Comparison of ENCODE assay signal across 8 cellular contexts in genomic region chr15:66701422-66702034, GRCh38. TPM values are rescaled to one million over a fixed set of nuclear protein-coding genes. Genes with fewer than 3 reads are reported as not detected.
DNase-seq lines count a peak whose midpoint lies in the region; ATAC-seq and TF ChIP-seq lines count a peak whose summit lies in the region.

No MANE protein-coding gene starts in this region.

- H3K4me1 ChIP-seq in esophagus squamous epithelium: peaks cover 8 to 70% (median 16%) of the 10 kb centered on the region in 3 donors

- no peaks in the 10 kb centered on the region for H3K9me3 Mint-ChIP-seq in natural killer cell treated with Interleukin-12 subunit alpha and Interleukin-12 subunit beta and Interleukin-15 and Interleukin-18, amount 100 ng/mL, for 72 hours

- peaks cover 0 to 37% (median 0%) of the 10 kb centered on the region in 4 donors for H3K27me3 ChIP-seq in esophagus squamous epithelium

- H3K4me3 Mint-ChIP-seq in natural killer cell treated with Interleukin-12 subunit alpha and Interleukin-12 subunit beta and Interleukin-15 and Interleukin-18, amount 100 ng/mL, for 72 hours: peak overlapping the region; percentile 94

- no peak for TF ChIP-seq CTCF in esophagus squamous epithelium (IDR thresholded peaks at IDR 0.05)

- peak; percentile 33 for DNase-seq in DMS53 treated with DMSO at 0.1 percent for 48 hours (lab: John Stamatoyannopoulos, UW; ENCODE audit: unreplicated experiment)
- peak; percentile 78 for DNase-seq in activated CD8-positive, alpha-beta memory T cell treated with anti-CD3 and anti-CD28 coated beads for 24 hours
- no peak for DNase-seq in esophagus squamous epithelium (lab: John Stamatoyannopoulos, UW)
- DNase-seq in natural killer cell treated with Interleukin-12 subunit alpha and Interleukin-12 subunit beta and Interleukin-15 and Interleukin-18, amount 100 ng/mL, for 72 hours (ENCODE audit: low spot score): peak; percentile 69
- DNase-seq in NCI-H1436 (lab: John Stamatoyannopoulos, UW): no peak

- no peak for TF ChIP-seq POLR2A in esophagus squamous epithelium (IDR thresholded peaks at IDR 0.05)

- H3K4me1 Mint-ChIP-seq in natural killer cell treated with Interleukin-12 subunit alpha and Interleukin-12 subunit beta and Interleukin-15 and Interleukin-18, amount 100 ng/mL, for 72 hours (ENCODE audit: low read depth in 2 of 2): peaks cover 17 to 23% of the 10 kb centered on the region in 2 donors

- ATAC-seq in GM21529 (IDR thresholded peaks at IDR 0.05; ENCODE audit: unreplicated experiment) (peak; percentile 31), GM18873 (IDR thresholded peaks at IDR 0.05; ENCODE audit: low FRiP score, unreplicated experiment) (no peak)
- peak; percentile 61 to 64 for ATAC-seq in natural killer cell treated with Interleukin-12 subunit alpha and Interleukin-12 subunit beta and Interleukin-15 and Interleukin-18, amount 100 ng/mL, for 72 hours

- intact Hi-C loops in esophagus squamous epithelium (cut with DNase I): no loop called here

- WGBS in esophagus squamous epithelium, 2 donors: 0% methylated on average over 6 to 11 of the region's 48 CpGs

- no peaks in the 10 kb centered on the region for H3K9me3 ChIP-seq in KOPT-K1 (ENCODE audit: insufficient read depth, low read length, poor library complexity, severe bottlenecking)
- H3K9me3 ChIP-seq in esophagus squamous epithelium: no peaks in the 10 kb centered on the region

- H3K27me3 Mint-ChIP-seq in natural killer cell treated with Interleukin-12 subunit alpha and Interleukin-12 subunit beta and Interleukin-15 and Interleukin-18, amount 100 ng/mL, for 72 hours: peaks cover 22 to 26% of the 10 kb centered on the region in 2 donors

- peak overlapping the region; percentile 63 to 73 for H3K27ac Mint-ChIP-seq in natural killer cell treated with Interleukin-12 subunit alpha and Interleukin-12 subunit beta and Interleukin-15 and Interleukin-18, amount 100 ng/mL, for 72 hours

- H3K27ac ChIP-seq in KOPT-K1 (ENCODE audit: low read depth, low read length, poor library complexity, severe bottlenecking) (peak overlapping the region; percentile 92), esophagus squamous epithelium (peak overlapping the region; percentile 79 to 92 (median 86))

- no peaks in the 10 kb centered on the region for H3K36me3 Mint-ChIP-seq in natural killer cell treated with Interleukin-12 subunit alpha and Interleukin-12 subunit beta and Interleukin-15 and Interleukin-18, amount 100 ng/mL, for 72 hours

- peak overlapping the region; percentile 49 to 77 (median 66) for H3K4me3 ChIP-seq in esophagus squamous epithelium

- H3K36me3 ChIP-seq in KOPT-K1 (ENCODE audit: insufficient read depth, low read length) (peaks cover 12% of the 10 kb centered on the region), esophagus squamous epithelium (no peaks in the 10 kb centered on the region)

RNA-seq across cellular contexts. Expression of gene SMAD6, which starts 0.5 kb away (rescaled TPM):
- total RNA-seq in esophagus squamous epithelium: 1 to 10 TPM; 1.7 to 6.3 (median 3.8) TPM
- 1 to 10 TPM in 1 of 2 donors, under 1 TPM in 1; 0.33 to 1.1 TPM for total RNA-seq in natural killer cell treated with Interleukin-12 subunit alpha and Interleukin-12 subunit beta and Interleukin-15 and Interleukin-18, amount 100 ng/mL, for 72 hours

Comparison
In these comparisons a context has a peak if more than half of its experiments do, and no peak if none do; other contexts are left out.
1. DNase-seq: peak in DMS53 treated with DMSO at 0.1 percent for 48 hours (single experiment), activated CD8-positive, alpha-beta memory T cell treated with anti-CD3 and anti-CD28 coated beads for 24 hours (single experiment) and natural killer cell treated with Interleukin-12 subunit alpha and Interleukin-12 subunit beta and Interleukin-15 and Interleukin-18, amount 100 ng/mL, for 72 hours (single experiment); none in esophagus squamous epithelium (single experiment) and NCI-H1436 (single experiment).